19 cellular contexts compared by ENCODE assay signal in genomic region chr12:2229661-2230539, GRCh38.
DNase-seq lines count a peak whose midpoint lies in the region; ATAC-seq and TF ChIP-seq lines count a peak whose summit lies in the region.
"Had no signal": no experiment of that assay in that cellular context is flagged by ENCODE, and none has a peak within 500 bp of the region (broad histone marks: within the 10 kb centered on the region; RNA-seq: fewer than 3 reads in every experiment).

No MANE protein-coding gene starts in this region.

- no peaks in the 10 kb centered on the region for H3F3A ChIP-seq in GM23338 (replicated peaks; ENCODE audit: low read depth)

- H3K9me3 Mint-ChIP-seq in GM23338: no peaks in the 10 kb centered on the region
- no peaks in the 10 kb centered on the region for H3K9me3 Mint-ChIP-seq in activated CD8-positive, alpha-beta memory T cell treated with anti-CD3 and anti-CD28 coated beads, Interleukin-2, amount 10 ng/mL, durations not matched to agents 7 days and 5 days (ENCODE audit: low read depth)
- H3K9me3 Mint-ChIP-seq: IgD-negative memory B cell, neural crest cell had no signal

- peak overlapping the region; percentile 94 for H2AFZ ChIP-seq in GM23338
- peak overlapping the region; percentile 33 for H2AFZ ChIP-seq in parathyroid adenoma

- no peak overlapping the region for H3K27ac Mint-ChIP-seq in GM23338
- H3K27ac Mint-ChIP-seq in activated CD8-positive, alpha-beta memory T cell treated with anti-CD3 and anti-CD28 coated beads, Interleukin-2, amount 10 ng/mL, durations not matched to agents 7 days and 5 days: no peak overlapping the region
- H3K27ac Mint-ChIP-seq: CD4-positive, alpha-beta T cell; IgD-negative memory B cell had no signal

- H3K4me3 ChIP-seq in GM23338 (peak overlapping the region; percentile 36; the same call in 1 of the 2 replicates), brain microvascular endothelial cell (ENCODE audit: low read depth, low read length) (peak overlapping the region; percentile 29), right atrium auricular region (peak overlapping the region in 1 of 2 donors; percentile 2), parathyroid adenoma (ENCODE audit: low read depth, low read length) (no peak overlapping the region)
- H3K4me3 ChIP-seq: gastrocnemius medialis, mucosa of descending colon had no signal

- H3K36me3 ChIP-seq in GM23338 (ENCODE audit: insufficient read depth) (no peaks in the 10 kb centered on the region), brain microvascular endothelial cell (replicated peaks) (no peaks in the 10 kb centered on the region), right atrium auricular region (no peaks in the 10 kb centered on the region), parathyroid adenoma (ENCODE audit: control insufficient read depth, insufficient read depth, low read length) (no peaks in the 10 kb centered on the region)
- H3K36me3 ChIP-seq: gastrocnemius medialis had no signal

- H3K9ac ChIP-seq in parathyroid adenoma: no peak overlapping the region

- no peaks in the 10 kb centered on the region for H3K9me2 ChIP-seq in GM23338 (ENCODE audit: insufficient read depth)

- in situ Hi-C loops in brain microvascular endothelial cell (cut with HindIII; ENCODE audit: low pct_ligation_motif_present, low sequenced_read_pairs): no loop called here

- CTCF ChIA-PET in activated CD8-positive, alpha-beta memory T cell treated with anti-CD3 and anti-CD28 coated beads, Interleukin-2, amount 10 ng/mL, durations not matched to agents 7 days and 5 days (lab: Charles Lee): no interaction called here

- no peak overlapping the region for H3K4me3 Mint-ChIP-seq in GM23338
- no peak overlapping the region for H3K4me3 Mint-ChIP-seq in activated CD8-positive, alpha-beta memory T cell treated with anti-CD3 and anti-CD28 coated beads, Interleukin-2, amount 10 ng/mL, durations not matched to agents 7 days and 5 days
- H3K4me3 Mint-ChIP-seq: CD4-positive, alpha-beta T cell; IgD-negative memory B cell; neural crest cell had no signal

- H3K9me3 ChIP-seq in right atrium auricular region (no peaks in the 10 kb centered on the region), parathyroid adenoma (ENCODE audit: control insufficient read depth, low read length) (no peaks in the 10 kb centered on the region)
- H3K9me3 ChIP-seq: gastrocnemius medialis, mucosa of descending colon had no signal

- peaks cover 7% of the 10 kb centered on the region for H3K4me1 Mint-ChIP-seq in GM23338
- H3K4me1 Mint-ChIP-seq in activated CD8-positive, alpha-beta memory T cell treated with anti-CD3 and anti-CD28 coated beads, Interleukin-2, amount 10 ng/mL, durations not matched to agents 7 days and 5 days: no peaks in the 10 kb centered on the region
- H3K4me1 Mint-ChIP-seq: IgD-negative memory B cell had no signal

- H3K27me3 ChIP-seq in GM23338 (ENCODE audit: insufficient read depth) (no peaks in the 10 kb centered on the region), brain microvascular endothelial cell (replicated peaks) (no peaks in the 10 kb centered on the region), right atrium auricular region (no peaks in the 10 kb centered on the region), parathyroid adenoma (ENCODE audit: control insufficient read depth, insufficient read depth, low read length) (no peaks in the 10 kb centered on the region)

- H3K4me1 ChIP-seq in GM23338 (ENCODE audit: insufficient read depth): no peaks in the 10 kb centered on the region
- peaks cover 0 to 30% of the 10 kb centered on the region in 2 donors for H3K4me1 ChIP-seq in right atrium auricular region
- H3K4me1 ChIP-seq in parathyroid adenoma: no peaks in the 10 kb centered on the region
- H3K4me1 ChIP-seq: gastrocnemius medialis had no signal

- ATAC-seq in GM23338: peak; percentile 93
- ATAC-seq in GM18517 (IDR thresholded peaks at IDR 0.05; ENCODE audit: unreplicated experiment): no peak
- no peak for ATAC-seq in activated CD8-positive, alpha-beta memory T cell treated with anti-CD3 and anti-CD28 coated beads, Interleukin-2, amount 10 ng/mL, durations not matched to agents 7 days and 5 days
- ATAC-seq: gastrocnemius medialis, mucosa of descending colon had no signal

- H3K36me3 Mint-ChIP-seq in GM23338 (ENCODE audit: low read depth): no peaks in the 10 kb centered on the region
- H3K36me3 Mint-ChIP-seq in activated CD8-positive, alpha-beta memory T cell treated with anti-CD3 and anti-CD28 coated beads, Interleukin-2, amount 10 ng/mL, durations not matched to agents 7 days and 5 days: no peaks in the 10 kb centered on the region

- TF ChIP-seq CTCF in GM23338 (conservative IDR thresholded peaks at IDR 0.05; ENCODE audit: low read depth in 2 of 2) (peak in 1 of 2 experiments; percentile 59; a peak in 3 of 4 replicates), brain microvascular endothelial cell (IDR thresholded peaks at IDR 0.05; ENCODE audit: low read depth, low read length, missing control alignments) (peak; percentile 43), right atrium auricular region (IDR thresholded peaks at IDR 0.05) (no peak), parathyroid adenoma (IDR thresholded peaks at IDR 0.05) (no peak)

- H3K27ac ChIP-seq in GM23338 (ENCODE audit: low read depth) (no peak overlapping the region), brain microvascular endothelial cell (no peak overlapping the region), right atrium auricular region (peak overlapping the region; percentile 43 to 69), parathyroid adenoma (no peak overlapping the region)
- H3K27ac ChIP-seq: gastrocnemius medialis had no signal

- peaks cover 7% of the 10 kb centered on the region for H3K27me3 Mint-ChIP-seq in GM23338 (ENCODE audit: insufficient read depth, low read depth, poor library complexity)
- H3K27me3 Mint-ChIP-seq in activated CD8-positive, alpha-beta memory T cell treated with anti-CD3 and anti-CD28 coated beads, Interleukin-2, amount 10 ng/mL, durations not matched to agents 7 days and 5 days: peaks cover 22% of the 10 kb centered on the region

- H3K79me2 ChIP-seq in GM23338 (replicated peaks; ENCODE audit: insufficient read depth) (no peaks in the 10 kb centered on the region), parathyroid adenoma (no peaks in the 10 kb centered on the region)

- H3K4me2 ChIP-seq in GM23338: no peak overlapping the region
- no peak overlapping the region for H3K4me2 ChIP-seq in parathyroid adenoma (ENCODE audit: low read length)

- DNase-seq in GM23338 (ENCODE audit: low spot score) (peak; percentile 78), brain microvascular endothelial cell (no peak), right atrium auricular region (ENCODE audit: low spot score) (no peak), midbrain (lab: John Stamatoyannopoulos, UW) (no peak)
- no peak for DNase-seq in activated CD8-positive, alpha-beta memory T cell treated with anti-CD3 and anti-CD28 coated beads, Interleukin-2, amount 10 ng/mL, durations not matched to agents 7 days and 5 days
- DNase-seq: activated CD4-positive, alpha-beta T cell treated with anti-CD3 and anti-CD28 coated beads for 4 hours; activated CD8-positive, alpha-beta memory T cell treated with anti-CD3 and anti-CD28 coated beads, Interleukin-2, amount 50 U/mL, for 4 hours; activated gamma-delta T cell; caudate nucleus; CD4-positive, alpha-beta T cell; gastrocnemius medialis; GOT3; mucosa of descending colon; NCI-H146; NCI-H69 had no signal

- no peaks in the 10 kb centered on the region for H4K20me1 ChIP-seq in GM23338 (replicated peaks; ENCODE audit: insufficient read depth)

TF ChIP-seq in GM23338, 12 proteins besides CTCF, POLR2A, EP300 and RAD21 (continues in another document):
- TF ChIP-seq EZH2phosphoT487 (IDR thresholded peaks at IDR 0.05; ENCODE audit: unreplicated experiment) (no peak), ZNF331 (CRISPR knock-in tag; IDR thresholded peaks at IDR 0.05; ENCODE audit: low read depth) (no peak), EZH2 (IDR thresholded peaks at IDR 0.05; ENCODE audit: low read depth, unreplicated experiment) (no peak), CREB1 (CRISPR knock-in tag; IDR thresholded peaks at IDR 0.05; ENCODE audit: low read depth) (no peak), POLR2AphosphoS5 (IDR thresholded peaks at IDR 0.05; ENCODE audit: low read depth) (no peak), ETS1 (IDR thresholded peaks at IDR 0.05) (no peak), ZNF114 (CRISPR knock-in tag; IDR thresholded peaks at IDR 0.05) (no peak), REST (IDR thresholded peaks at IDR 0.05; ENCODE audit: unreplicated experiment) (no peak), NANOG (IDR thresholded peaks at IDR 0.05; ENCODE audit: borderline replicate concordance) (no peak)

Comparison
In these comparisons a context has a peak if more than half of its experiments do, and no peak if none do; other contexts are left out.
1. H3K27ac ChIP-seq: peak in right atrium auricular region (2 of 2); none in GM23338 (single experiment), brain microvascular endothelial cell (single experiment) and parathyroid adenoma (single experiment).